Comparison of ENCODE assay signal across 1 cellular context in the genomic region with DNA sequence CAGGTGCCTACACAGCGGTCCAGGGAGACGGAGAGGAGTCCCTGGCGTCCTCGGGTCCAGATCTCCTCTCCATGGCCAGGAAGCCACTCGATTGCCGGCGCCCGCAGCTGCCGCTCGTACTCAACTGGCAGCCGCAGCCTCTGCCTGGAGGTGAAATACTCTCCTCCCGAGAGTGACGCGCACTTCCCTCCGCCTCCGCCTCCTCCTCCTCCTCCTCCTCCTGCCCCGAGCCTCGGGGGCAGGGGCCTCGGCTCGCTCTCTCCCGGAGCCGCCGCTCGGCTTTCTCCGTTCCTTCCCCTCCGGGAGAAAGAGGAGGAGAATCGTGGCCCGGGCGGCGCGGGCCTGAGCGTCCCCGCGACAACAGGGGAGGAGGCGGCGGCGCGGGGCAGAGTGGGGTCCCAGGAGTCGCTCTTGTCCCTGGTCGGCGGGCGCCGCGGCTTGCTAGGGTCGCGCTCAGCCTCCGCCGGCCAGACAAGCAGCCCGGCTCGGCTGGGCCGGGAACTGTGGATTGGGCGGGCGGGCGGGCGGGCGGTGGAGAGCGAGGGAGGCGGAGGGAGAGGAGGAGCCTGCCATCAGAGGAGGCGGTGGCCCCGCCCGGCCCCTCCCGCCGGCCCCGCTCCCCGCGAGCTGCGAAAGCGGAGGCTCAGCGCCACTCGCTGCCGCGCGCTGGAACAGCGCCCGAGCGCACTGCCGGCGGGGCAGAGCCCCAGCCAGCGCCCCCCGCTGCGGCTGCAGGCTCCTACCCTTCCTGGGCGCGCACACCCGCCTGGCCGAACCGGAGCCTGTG.
TF ChIP-seq lines count a peak whose summit lies in the region.

A gene with protein sequence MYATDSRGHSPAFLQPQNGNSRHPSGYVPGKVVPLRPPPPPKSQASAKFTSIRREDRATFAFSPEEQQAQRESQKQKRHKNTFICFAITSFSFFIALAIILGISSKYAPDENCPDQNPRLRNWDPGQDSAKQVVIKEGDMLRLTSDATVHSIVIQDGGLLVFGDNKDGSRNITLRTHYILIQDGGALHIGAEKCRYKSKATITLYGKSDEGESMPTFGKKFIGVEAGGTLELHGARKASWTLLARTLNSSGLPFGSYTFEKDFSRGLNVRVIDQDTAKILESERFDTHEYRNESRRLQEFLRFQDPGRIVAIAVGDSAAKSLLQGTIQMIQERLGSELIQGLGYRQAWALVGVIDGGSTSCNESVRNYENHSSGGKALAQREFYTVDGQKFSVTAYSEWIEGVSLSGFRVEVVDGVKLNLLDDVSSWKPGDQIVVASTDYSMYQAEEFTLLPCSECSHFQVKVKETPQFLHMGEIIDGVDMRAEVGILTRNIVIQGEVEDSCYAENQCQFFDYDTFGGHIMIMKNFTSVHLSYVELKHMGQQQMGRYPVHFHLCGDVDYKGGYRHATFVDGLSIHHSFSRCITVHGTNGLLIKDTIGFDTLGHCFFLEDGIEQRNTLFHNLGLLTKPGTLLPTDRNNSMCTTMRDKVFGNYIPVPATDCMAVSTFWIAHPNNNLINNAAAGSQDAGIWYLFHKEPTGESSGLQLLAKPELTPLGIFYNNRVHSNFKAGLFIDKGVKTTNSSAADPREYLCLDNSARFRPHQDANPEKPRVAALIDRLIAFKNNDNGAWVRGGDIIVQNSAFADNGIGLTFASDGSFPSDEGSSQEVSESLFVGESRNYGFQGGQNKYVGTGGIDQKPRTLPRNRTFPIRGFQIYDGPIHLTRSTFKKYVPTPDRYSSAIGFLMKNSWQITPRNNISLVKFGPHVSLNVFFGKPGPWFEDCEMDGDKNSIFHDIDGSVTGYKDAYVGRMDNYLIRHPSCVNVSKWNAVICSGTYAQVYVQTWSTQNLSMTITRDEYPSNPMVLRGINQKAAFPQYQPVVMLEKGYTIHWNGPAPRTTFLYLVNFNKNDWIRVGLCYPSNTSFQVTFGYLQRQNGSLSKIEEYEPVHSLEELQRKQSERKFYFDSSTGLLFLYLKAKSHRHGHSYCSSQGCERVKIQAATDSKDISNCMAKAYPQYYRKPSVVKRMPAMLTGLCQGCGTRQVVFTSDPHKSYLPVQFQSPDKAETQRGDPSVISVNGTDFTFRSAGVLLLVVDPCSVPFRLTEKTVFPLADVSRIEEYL (N-terminal part only) (minus strand): TSS at position 126 of the 787 bp plus-strand sequence. CDS start 18,140 bp downstream, outside the sequence.

TF ChIP-seq in HEK293, 187 proteins besides CTCF, POLR2A, EP300 and RAD21 (continued from another document):
- TF ChIP-seq ZFP3 (tag by site-specific recombination; IDR thresholded peaks at IDR 0.05; ENCODE audit: low read depth) (no peak), YY2 (tag by site-specific recombination; IDR thresholded peaks at IDR 0.05) (no peak), GLI2 (tag by site-specific recombination; IDR thresholded peaks at IDR 0.05; ENCODE audit: borderline replicate concordance, low read depth) (no peak), ZBTB8A (tag by site-specific recombination; IDR thresholded peaks at IDR 0.05) (peak; percentile 11), ZEB2 (tag by site-specific recombination; IDR thresholded peaks at IDR 0.05) (peak; percentile 18; the same call in 1 of the 2 replicates), PBX3 (CRISPR knock-in tag; IDR thresholded peaks at IDR 0.05) (0 out of 2 replicates have a peak, but pooled peaks have one; percentile 62), ZBTB17 (tag by site-specific recombination; IDR thresholded peaks at IDR 0.05) (peak; percentile 81), ZNF169 (tag by site-specific recombination; IDR thresholded peaks at IDR 0.05) (no peak), SP3 (tag by site-specific recombination; IDR thresholded peaks at IDR 0.05) (peak; percentile 72), PRDM6 (tag by site-specific recombination; IDR thresholded peaks at IDR 0.05) (no peak), ZNF404 (tag by site-specific recombination; IDR thresholded peaks at IDR 0.05) (no peak), ZBTB26 (tag by site-specific recombination; optimal IDR thresholded peaks at IDR 0.05) (peak; percentile 77), ZNF837 (tag by site-specific recombination; IDR thresholded peaks at IDR 0.05) (no peak), KLF16 (tag by site-specific recombination; IDR thresholded peaks at IDR 0.05) (peak; percentile 55; the same call in 1 of the 2 replicates), PRDM1 (tag by site-specific recombination; IDR thresholded peaks at IDR 0.05) (peak; percentile 46; the same call in 1 of the 2 replicates), ZNF530 (tag by site-specific recombination; IDR thresholded peaks at IDR 0.05; ENCODE audit: low read depth) (no peak), GFI1B (tag by site-specific recombination; IDR thresholded peaks at IDR 0.05) (no peak), ZNF335 (tag by site-specific recombination; conservative IDR thresholded peaks at IDR 0.05) (0 out of 2 replicates have a peak, but pooled peaks have one; percentile 0), ZNF501 (tag by site-specific recombination; IDR thresholded peaks at IDR 0.05) (0 out of 2 replicates have a peak, but pooled peaks have one; percentile 41), ZXDB (tag by site-specific recombination; IDR thresholded peaks at IDR 0.05) (peak; percentile 39)
- TF ChIP-seq, protein P1, sequence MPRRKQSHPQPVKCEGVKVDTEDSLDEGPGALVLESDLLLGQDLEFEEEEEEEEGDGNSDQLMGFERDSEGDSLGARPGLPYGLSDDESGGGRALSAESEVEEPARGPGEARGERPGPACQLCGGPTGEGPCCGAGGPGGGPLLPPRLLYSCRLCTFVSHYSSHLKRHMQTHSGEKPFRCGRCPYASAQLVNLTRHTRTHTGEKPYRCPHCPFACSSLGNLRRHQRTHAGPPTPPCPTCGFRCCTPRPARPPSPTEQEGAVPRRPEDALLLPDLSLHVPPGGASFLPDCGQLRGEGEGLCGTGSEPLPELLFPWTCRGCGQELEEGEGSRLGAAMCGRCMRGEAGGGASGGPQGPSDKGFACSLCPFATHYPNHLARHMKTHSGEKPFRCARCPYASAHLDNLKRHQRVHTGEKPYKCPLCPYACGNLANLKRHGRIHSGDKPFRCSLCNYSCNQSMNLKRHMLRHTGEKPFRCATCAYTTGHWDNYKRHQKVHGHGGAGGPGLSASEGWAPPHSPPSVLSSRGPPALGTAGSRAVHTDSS (tag by site-specific recombination; IDR thresholded peaks at IDR 0.05) = peak; percentile 89
- TF ChIP-seq, protein P2, sequence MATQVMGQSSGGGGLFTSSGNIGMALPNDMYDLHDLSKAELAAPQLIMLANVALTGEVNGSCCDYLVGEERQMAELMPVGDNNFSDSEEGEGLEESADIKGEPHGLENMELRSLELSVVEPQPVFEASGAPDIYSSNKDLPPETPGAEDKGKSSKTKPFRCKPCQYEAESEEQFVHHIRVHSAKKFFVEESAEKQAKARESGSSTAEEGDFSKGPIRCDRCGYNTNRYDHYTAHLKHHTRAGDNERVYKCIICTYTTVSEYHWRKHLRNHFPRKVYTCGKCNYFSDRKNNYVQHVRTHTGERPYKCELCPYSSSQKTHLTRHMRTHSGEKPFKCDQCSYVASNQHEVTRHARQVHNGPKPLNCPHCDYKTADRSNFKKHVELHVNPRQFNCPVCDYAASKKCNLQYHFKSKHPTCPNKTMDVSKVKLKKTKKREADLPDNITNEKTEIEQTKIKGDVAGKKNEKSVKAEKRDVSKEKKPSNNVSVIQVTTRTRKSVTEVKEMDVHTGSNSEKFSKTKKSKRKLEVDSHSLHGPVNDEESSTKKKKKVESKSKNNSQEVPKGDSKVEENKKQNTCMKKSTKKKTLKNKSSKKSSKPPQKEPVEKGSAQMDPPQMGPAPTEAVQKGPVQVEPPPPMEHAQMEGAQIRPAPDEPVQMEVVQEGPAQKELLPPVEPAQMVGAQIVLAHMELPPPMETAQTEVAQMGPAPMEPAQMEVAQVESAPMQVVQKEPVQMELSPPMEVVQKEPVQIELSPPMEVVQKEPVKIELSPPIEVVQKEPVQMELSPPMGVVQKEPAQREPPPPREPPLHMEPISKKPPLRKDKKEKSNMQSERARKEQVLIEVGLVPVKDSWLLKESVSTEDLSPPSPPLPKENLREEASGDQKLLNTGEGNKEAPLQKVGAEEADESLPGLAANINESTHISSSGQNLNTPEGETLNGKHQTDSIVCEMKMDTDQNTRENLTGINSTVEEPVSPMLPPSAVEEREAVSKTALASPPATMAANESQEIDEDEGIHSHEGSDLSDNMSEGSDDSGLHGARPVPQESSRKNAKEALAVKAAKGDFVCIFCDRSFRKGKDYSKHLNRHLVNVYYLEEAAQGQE (tag by site-specific recombination; IDR thresholded peaks at IDR 0.05) = 0 out of 2 replicates have a peak, but pooled peaks have one; percentile 18
- TF ChIP-seq, protein P3, sequence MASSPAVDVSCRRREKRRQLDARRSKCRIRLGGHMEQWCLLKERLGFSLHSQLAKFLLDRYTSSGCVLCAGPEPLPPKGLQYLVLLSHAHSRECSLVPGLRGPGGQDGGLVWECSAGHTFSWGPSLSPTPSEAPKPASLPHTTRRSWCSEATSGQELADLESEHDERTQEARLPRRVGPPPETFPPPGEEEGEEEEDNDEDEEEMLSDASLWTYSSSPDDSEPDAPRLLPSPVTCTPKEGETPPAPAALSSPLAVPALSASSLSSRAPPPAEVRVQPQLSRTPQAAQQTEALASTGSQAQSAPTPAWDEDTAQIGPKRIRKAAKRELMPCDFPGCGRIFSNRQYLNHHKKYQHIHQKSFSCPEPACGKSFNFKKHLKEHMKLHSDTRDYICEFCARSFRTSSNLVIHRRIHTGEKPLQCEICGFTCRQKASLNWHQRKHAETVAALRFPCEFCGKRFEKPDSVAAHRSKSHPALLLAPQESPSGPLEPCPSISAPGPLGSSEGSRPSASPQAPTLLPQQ (tag by site-specific recombination; IDR thresholded peaks at IDR 0.05) = no peak
